8 cellular contexts compared by ENCODE assay signal in genomic region chr7:954330-955238, GRCh38. TPM values are rescaled to one million over a fixed set of nuclear protein-coding genes. Genes with fewer than 3 reads are reported as not detected.
DNase-seq lines count a peak whose midpoint lies in the region; ATAC-seq and TF ChIP-seq lines count a peak whose summit lies in the region.

A gene with protein sequence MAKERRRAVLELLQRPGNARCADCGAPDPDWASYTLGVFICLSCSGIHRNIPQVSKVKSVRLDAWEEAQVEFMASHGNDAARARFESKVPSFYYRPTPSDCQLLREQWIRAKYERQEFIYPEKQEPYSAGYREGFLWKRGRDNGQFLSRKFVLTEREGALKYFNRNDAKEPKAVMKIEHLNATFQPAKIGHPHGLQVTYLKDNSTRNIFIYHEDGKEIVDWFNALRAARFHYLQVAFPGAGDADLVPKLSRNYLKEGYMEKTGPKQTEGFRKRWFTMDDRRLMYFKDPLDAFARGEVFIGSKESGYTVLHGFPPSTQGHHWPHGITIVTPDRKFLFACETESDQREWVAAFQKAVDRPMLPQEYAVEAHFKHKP (minus strand): TSS chr7:954680. CDS start chr7:954477, 203 bp downstream.

- POLR2A ChIA-PET in OCI-LY7 (lab: Charles Lee): no interaction called here

- H3K9ac ChIP-seq in ES-I3 (ENCODE audit: low read depth, low read length) (peak within 1 kb of the TSS; percentile 44; the same call in 1 of the 2 replicates), parathyroid adenoma (peak within 1 kb of the TSS; percentile 61)

- H3K9me2 ChIP-seq in GM23338 (ENCODE audit: insufficient read depth) (no peaks in the 10 kb centered on the region), OCI-LY7 (ENCODE audit: insufficient read depth, low read length) (no peaks in the 10 kb centered on the region)

- peaks cover 24% of the 10 kb centered on the region for H3K27me3 ChIP-seq in GM23338 (ENCODE audit: insufficient read depth)
- H3K27me3 ChIP-seq in parathyroid adenoma (ENCODE audit: control insufficient read depth, insufficient read depth, low read length): no peaks in the 10 kb centered on the region
- no peaks in the 10 kb centered on the region for H3K27me3 ChIP-seq in vagina

- no peak within 1 kb of the TSS for H3K27ac ChIP-seq in GM23338 (ENCODE audit: low read depth)
- no peak within 1 kb of the TSS for H3K27ac ChIP-seq in OCI-LY7 (ENCODE audit: low read depth, low read length, poor library complexity, severe bottlenecking)
- H3K27ac ChIP-seq in parathyroid adenoma: peak within 1 kb of the TSS; percentile 74
- H3K27ac ChIP-seq in vagina: no peak within 1 kb of the TSS

- peak within 1 kb of the TSS; percentile 47 for H2AFZ ChIP-seq in GM23338
- no peak within 1 kb of the TSS for H2AFZ ChIP-seq in OCI-LY7 (ENCODE audit: low read length)
- peak within 1 kb of the TSS; percentile 84 for H2AFZ ChIP-seq in parathyroid adenoma

- H3K4me1 ChIP-seq in ES-I3 (ENCODE audit: insufficient read depth, low read length) (peaks cover 4% of the 10 kb centered on the region; the same call in 1 of the 2 replicates), GM23338 (ENCODE audit: insufficient read depth) (no peaks in the 10 kb centered on the region), OCI-LY7 (ENCODE audit: insufficient read depth, low read length, poor library complexity, severe bottlenecking) (peaks cover 22% of the 10 kb centered on the region), parathyroid adenoma (peaks cover 10% of the 10 kb centered on the region), vagina (peaks cover 11% of the 10 kb centered on the region)

- H4K20me1 ChIP-seq in GM23338 (replicated peaks; ENCODE audit: insufficient read depth) (no peaks in the 10 kb centered on the region), OCI-LY7 (ENCODE audit: insufficient read depth, low read length) (no peaks in the 10 kb centered on the region)

- intact Hi-C loops in OCI-LY7 (cut with micrococcal nuclease; ENCODE audit: unreplicated experiment): loop anchor here (5.0 kb wide), 1 partner anchor 42 kb away; no protein-coding TSS in a partner anchor
- intact Hi-C loops in left cardiac atrium (cut with DNase I): loop anchor here in 1 of 2 donors (5.0 kb wide), 1 partner anchor 42 kb away; no protein-coding TSS in a partner anchor
- intact Hi-C loops in vagina (cut with DNase I): no loop called here

- BruUV-seq in OCI-LY7 (replicated peaks; lab: Mats Ljungman, UMichigan): no TSS peak

- H3K4me1 Mint-ChIP-seq in GM23338: no peaks in the 10 kb centered on the region; the same call in 1 of the 3 replicates

- TF ChIP-seq CTCF in GM23338 (conservative IDR thresholded peaks at IDR 0.05; ENCODE audit: low read depth in 2 of 2): peak in 1 of 2 experiments; percentile 33; a peak in 1 of 4 replicates
- TF ChIP-seq CTCF in OCI-LY7 (conservative IDR thresholded peaks at IDR 0.05; ENCODE audit: low read length): no peak
- no peak for TF ChIP-seq CTCF in parathyroid adenoma (IDR thresholded peaks at IDR 0.05)
- TF ChIP-seq CTCF in vagina (IDR thresholded peaks at IDR 0.05): no peak

- H3K9me3 ChIP-seq in ES-I3 (ENCODE audit: control insufficient read depth, insufficient read depth, low read length): no peaks in the 10 kb centered on the region
- H3K9me3 ChIP-seq in OCI-LY7 (ENCODE audit: low read length): no peaks in the 10 kb centered on the region
- H3K9me3 ChIP-seq in parathyroid adenoma (ENCODE audit: control insufficient read depth, low read length): no peaks in the 10 kb centered on the region
- H3K9me3 ChIP-seq in vagina: no peaks in the 10 kb centered on the region

- ATAC-seq in GM23338 (peak; percentile 8; the same call in 2 of the 3 replicates), left cardiac atrium (peak; percentile 53 to 60), HG02938 (IDR thresholded peaks at IDR 0.05; ENCODE audit: unreplicated experiment) (no peak)

- H3K4me2 ChIP-seq in GM23338 (peak within 1 kb of the TSS; percentile 83), OCI-LY7 (ENCODE audit: low read length) (no peak within 1 kb of the TSS), parathyroid adenoma (ENCODE audit: low read length) (peak within 1 kb of the TSS; percentile 72)

- H3K79me2 ChIP-seq in GM23338 (replicated peaks; ENCODE audit: insufficient read depth) (no peaks in the 10 kb centered on the region), OCI-LY7 (ENCODE audit: insufficient read depth, low read depth, low read length) (no peaks in the 10 kb centered on the region), parathyroid adenoma (peaks cover 22% of the 10 kb centered on the region)

- no peaks in the 10 kb centered on the region; the same call in 2 of the 3 replicates for H3K36me3 Mint-ChIP-seq in GM23338 (ENCODE audit: low read depth)

- peaks cover 20% of the 10 kb centered on the region for H3K27me3 Mint-ChIP-seq in GM23338 (ENCODE audit: insufficient read depth, low read depth, poor library complexity)

- no peak within 1 kb of the TSS for H3K27ac Mint-ChIP-seq in GM23338

- CTCF ChIA-PET in OCI-LY7 (lab: Charles Lee; ENCODE audit: unreplicated experiment): no interaction called here

- H3K4me3 Mint-ChIP-seq in GM23338: peak within 1 kb of the TSS; percentile 66

- no peak for TF ChIP-seq POLR2A in vagina (IDR thresholded peaks at IDR 0.05)

- peaks cover 6% of the 10 kb centered on the region; the same call in 1 of the 2 replicates for H3F3A ChIP-seq in GM23338 (replicated peaks; ENCODE audit: low read depth)

- no peaks in the 10 kb centered on the region for H3K9me3 Mint-ChIP-seq in GM23338

- peak within 1 kb of the TSS; percentile 64 for H3K4me3 ChIP-seq in GM23338
- no peak within 1 kb of the TSS for H3K4me3 ChIP-seq in OCI-LY7 (ENCODE audit: low read depth, low read length, poor library complexity, severe bottlenecking)
- H3K4me3 ChIP-seq in parathyroid adenoma (ENCODE audit: low read depth, low read length): peak within 1 kb of the TSS; percentile 50
- peak within 1 kb of the TSS; percentile 38 to 60 for H3K4me3 ChIP-seq in vagina

- H3K36me3 ChIP-seq in ES-I3 (ENCODE audit: insufficient read depth, low read length) (no peaks in the 10 kb centered on the region), GM23338 (ENCODE audit: insufficient read depth) (no peaks in the 10 kb centered on the region), OCI-LY7 (ENCODE audit: insufficient read depth, low read length) (no peaks in the 10 kb centered on the region), parathyroid adenoma (ENCODE audit: control insufficient read depth, insufficient read depth, low read length) (no peaks in the 10 kb centered on the region), vagina (no peaks in the 10 kb centered on the region)

- DNase-seq in GM23338 (ENCODE audit: low spot score) (peak; percentile 73), OCI-LY7 (ENCODE audit: low spot score) (peak; percentile 52), left cardiac atrium (peak; percentile 51), vagina (ENCODE audit: extremely low spot score in 2 of 2) (no peak)
- peak; percentile 33 for DNase-seq in activated gamma-delta T cell treated with anti-CD3 and anti-CD28 coated beads, Interleukin-2, amount 50 U/mL, for 16 hours (ENCODE audit: low read depth)

TF ChIP-seq in GM23338, 12 proteins besides CTCF, POLR2A, EP300 and RAD21 (continues in another document):
- no peak for TF ChIP-seq REST (IDR thresholded peaks at IDR 0.05; ENCODE audit: unreplicated experiment)
- no peak for TF ChIP-seq EZH2phosphoT487 (IDR thresholded peaks at IDR 0.05; ENCODE audit: unreplicated experiment)
- TF ChIP-seq ZNF331 (CRISPR knock-in tag; IDR thresholded peaks at IDR 0.05; ENCODE audit: low read depth): no peak

RNA-seq across cellular contexts. Expression of the gene that starts here (rescaled TPM):
- total RNA-seq in GM23338 (2014; rRNA removed; shearing (Covaris generic)): 4.3 and 9.6 TPM in 2 replicates
- polyA plus RNA-seq in GM23338 (2016; fragmentation: Nextera tagmentation; extraction: Ambion mirVana): 1.9 and 2.2 TPM in 2 replicates
- total RNA-seq in OCI-LY7 (2014; rRNA removed; shearing (Covaris generic)): 0.41 and 2.4 TPM in 2 replicates
- 7.0 and 7.7 TPM in 2 replicates for total RNA-seq in OCI-LY7 (2022)
- 1 to 10 TPM; 6.9 to 8.2 TPM for total RNA-seq in left cardiac atrium
- 4.2 TPM for total RNA-seq in vagina

Comparison
In these comparisons a context has a peak if more than half of its experiments do, and no peak if none do; other contexts are left out.
1. DNase-seq: peak in GM23338 (single experiment), OCI-LY7 (single experiment), activated gamma-delta T cell treated with anti-CD3 and anti-CD28 coated beads, Interleukin-2, amount 50 U/mL, for 16 hours (single experiment) and left cardiac atrium (single experiment); none in vagina (0 of 2).